Comparison of ENCODE assay signal across 1 cellular context in the genomic region with DNA sequence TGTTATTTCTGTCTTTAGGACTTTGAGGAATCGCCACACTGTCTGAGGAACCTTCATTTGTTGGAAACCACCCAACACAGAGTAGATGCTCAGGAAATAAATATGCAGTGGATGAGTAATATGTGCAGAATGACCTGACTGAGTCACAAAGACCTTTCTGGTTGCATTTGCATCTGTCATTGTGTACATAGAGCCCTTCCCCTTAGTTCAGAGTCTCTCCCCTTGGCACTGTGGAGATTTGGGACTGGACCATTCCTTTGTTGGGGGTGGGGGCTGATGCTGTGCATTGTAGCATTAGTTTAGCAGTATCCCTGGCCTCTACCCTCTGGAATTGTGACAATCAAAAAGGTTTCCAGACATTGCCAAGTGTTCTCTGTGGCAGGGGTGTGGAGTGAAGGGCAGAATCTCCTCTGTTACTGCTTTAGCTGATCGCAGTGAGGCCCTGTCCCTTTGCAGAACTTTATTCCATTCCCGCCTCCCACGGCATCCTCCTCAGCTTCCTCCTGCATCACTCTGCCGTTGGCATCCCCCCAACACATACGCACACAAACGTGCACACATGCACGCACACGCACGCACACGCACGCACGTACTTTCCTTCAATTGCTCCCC.
TF ChIP-seq lines count a peak whose summit lies in the region.

No MANE protein-coding gene starts in this region.

TF ChIP-seq in GM23338, 12 proteins besides CTCF, POLR2A, EP300 and RAD21 (continued from another document):
- TF ChIP-seq STAT1 (IDR thresholded peaks at IDR 0.05; ENCODE audit: unreplicated experiment), result no peak
- TF ChIP-seq EZH2 (IDR thresholded peaks at IDR 0.05; ENCODE audit: low read depth, unreplicated experiment), result no peak
- TF ChIP-seq JUNB (IDR thresholded peaks at IDR 0.05; ENCODE audit: unreplicated experiment), result no peak
- TF ChIP-seq ZNF331 (CRISPR knock-in tag; IDR thresholded peaks at IDR 0.05; ENCODE audit: low read depth), result no peak
- TF ChIP-seq, protein P1, sequence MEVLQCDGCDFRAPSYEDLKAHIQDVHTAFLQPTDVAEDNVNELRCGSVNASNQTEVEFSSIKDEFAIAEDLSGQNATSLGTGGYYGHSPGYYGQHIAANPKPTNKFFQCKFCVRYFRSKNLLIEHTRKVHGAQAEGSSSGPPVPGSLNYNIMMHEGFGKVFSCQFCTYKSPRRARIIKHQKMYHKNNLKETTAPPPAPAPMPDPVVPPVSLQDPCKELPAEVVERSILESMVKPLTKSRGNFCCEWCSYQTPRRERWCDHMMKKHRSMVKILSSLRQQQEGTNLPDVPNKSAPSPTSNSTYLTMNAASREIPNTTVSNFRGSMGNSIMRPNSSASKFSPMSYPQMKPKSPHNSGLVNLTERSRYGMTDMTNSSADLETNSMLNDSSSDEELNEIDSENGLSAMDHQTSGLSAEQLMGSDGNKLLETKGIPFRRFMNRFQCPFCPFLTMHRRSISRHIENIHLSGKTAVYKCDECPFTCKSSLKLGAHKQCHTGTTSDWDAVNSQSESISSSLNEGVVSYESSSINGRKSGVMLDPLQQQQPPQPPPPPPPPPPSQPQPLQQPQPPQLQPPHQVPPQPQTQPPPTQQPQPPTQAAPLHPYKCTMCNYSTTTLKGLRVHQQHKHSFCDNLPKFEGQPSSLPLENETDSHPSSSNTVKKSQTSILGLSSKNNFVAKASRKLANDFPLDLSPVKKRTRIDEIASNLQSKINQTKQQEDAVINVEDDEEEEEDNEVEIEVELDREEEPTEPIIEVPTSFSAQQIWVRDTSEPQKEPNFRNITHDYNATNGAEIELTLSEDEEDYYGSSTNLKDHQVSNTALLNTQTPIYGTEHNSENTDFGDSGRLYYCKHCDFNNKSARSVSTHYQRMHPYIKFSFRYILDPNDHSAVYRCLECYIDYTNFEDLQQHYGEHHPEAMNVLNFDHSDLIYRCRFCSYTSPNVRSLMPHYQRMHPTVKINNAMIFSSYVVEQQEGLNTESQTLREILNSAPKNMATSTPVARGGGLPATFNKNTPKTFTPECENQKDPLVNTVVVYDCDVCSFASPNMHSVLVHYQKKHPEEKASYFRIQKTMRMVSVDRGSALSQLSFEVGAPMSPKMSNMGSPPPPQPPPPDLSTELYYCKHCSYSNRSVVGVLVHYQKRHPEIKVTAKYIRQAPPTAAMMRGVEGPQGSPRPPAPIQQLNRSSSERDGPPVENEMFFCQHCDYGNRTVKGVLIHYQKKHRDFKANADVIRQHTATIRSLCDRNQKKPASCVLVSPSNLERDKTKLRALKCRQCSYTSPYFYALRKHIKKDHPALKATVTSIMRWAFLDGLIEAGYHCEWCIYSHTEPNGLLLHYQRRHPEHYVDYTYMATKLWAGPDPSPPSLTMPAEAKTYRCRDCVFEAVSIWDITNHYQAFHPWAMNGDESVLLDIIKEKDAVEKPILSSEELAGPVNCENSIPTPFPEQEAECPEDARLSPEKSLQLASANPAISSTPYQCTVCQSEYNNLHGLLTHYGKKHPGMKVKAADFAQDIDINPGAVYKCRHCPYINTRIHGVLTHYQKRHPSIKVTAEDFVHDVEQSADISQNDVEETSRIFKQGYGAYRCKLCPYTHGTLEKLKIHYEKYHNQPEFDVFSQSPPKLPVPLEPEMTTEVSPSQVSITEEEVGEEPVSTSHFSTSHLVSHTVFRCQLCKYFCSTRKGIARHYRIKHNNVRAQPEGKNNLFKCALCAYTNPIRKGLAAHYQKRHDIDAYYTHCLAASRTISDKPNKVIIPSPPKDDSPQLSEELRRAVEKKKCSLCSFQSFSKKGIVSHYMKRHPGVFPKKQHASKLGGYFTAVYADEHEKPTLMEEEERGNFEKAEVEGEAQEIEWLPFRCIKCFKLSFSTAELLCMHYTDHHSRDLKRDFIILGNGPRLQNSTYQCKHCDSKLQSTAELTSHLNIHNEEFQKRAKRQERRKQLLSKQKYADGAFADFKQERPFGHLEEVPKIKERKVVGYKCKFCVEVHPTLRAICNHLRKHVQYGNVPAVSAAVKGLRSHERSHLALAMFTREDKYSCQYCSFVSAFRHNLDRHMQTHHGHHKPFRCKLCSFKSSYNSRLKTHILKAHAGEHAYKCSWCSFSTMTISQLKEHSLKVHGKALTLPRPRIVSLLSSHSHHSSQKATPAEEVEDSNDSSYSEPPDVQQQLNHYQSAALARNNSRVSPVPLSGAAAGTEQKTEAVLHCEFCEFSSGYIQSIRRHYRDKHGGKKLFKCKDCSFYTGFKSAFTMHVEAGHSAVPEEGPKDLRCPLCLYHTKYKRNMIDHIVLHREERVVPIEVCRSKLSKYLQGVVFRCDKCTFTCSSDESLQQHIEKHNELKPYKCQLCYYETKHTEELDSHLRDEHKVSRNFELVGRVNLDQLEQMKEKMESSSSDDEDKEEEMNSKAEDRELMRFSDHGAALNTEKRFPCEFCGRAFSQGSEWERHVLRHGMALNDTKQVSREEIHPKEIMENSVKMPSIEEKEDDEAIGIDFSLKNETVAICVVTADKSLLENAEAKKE (CRISPR knock-in tag; IDR thresholded peaks at IDR 0.05), result no peak
- TF ChIP-seq, protein P2, sequence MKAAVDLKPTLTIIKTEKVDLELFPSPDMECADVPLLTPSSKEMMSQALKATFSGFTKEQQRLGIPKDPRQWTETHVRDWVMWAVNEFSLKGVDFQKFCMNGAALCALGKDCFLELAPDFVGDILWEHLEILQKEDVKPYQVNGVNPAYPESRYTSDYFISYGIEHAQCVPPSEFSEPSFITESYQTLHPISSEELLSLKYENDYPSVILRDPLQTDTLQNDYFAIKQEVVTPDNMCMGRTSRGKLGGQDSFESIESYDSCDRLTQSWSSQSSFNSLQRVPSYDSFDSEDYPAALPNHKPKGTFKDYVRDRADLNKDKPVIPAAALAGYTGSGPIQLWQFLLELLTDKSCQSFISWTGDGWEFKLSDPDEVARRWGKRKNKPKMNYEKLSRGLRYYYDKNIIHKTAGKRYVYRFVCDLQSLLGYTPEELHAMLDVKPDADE (IDR thresholded peaks at IDR 0.05), result no peak
- no peak for TF ChIP-seq ZNF114 (CRISPR knock-in tag; IDR thresholded peaks at IDR 0.05)
- no peak for TF ChIP-seq POLR2AphosphoS5 (IDR thresholded peaks at IDR 0.05; ENCODE audit: low read depth)
- no peak for TF ChIP-seq EZH2phosphoT487 (IDR thresholded peaks at IDR 0.05; ENCODE audit: unreplicated experiment)
